Comparison of ENCODE assay signal across 10 cellular contexts in genomic region chr3:165778456-165778855, GRCh38. TPM values are rescaled to one million over a fixed set of nuclear protein-coding genes. Genes with fewer than 3 reads are reported as not detected.
"Had no signal": no experiment of that assay in that cellular context is flagged by ENCODE, and none has a peak within 500 bp of the region (broad histone marks: within the 10 kb centered on the region; RNA-seq: fewer than 3 reads in every experiment).

No MANE protein-coding gene starts in this region.

- ATAC-seq: HCT116, HepG2 had no signal

- H3K9me3 ChIP-seq: HAP-1 had no signal

- H3K36me3 ChIP-seq: HAP-1 had no signal

- DNase-seq: GOT3, H7, HFFc6, KBM-7 had no signal

- H3K4me1 ChIP-seq: HAP-1 had no signal

- H3K4me3 ChIP-seq: HAP-1 had no signal

- H3K27ac ChIP-seq: HL-60 had no signal

RNA-seq across cellular contexts. Expression of gene BCHE, which starts 58.8 kb away (rescaled TPM):
- total RNA-seq: HepG2, HFFc6, HT1080 had no signal
- polyA plus RNA-seq: HepG2, IgD-negative memory B cell had no signal
